In genomic region chr17:37299257-37299985, GRCh38 we compare ENCODE assay signal across 10 cellular contexts.
DNase-seq lines count a peak whose midpoint lies in the region; ATAC-seq and TF ChIP-seq lines count a peak whose summit lies in the region.
"Had no signal": no experiment of that assay in that cellular context is flagged by ENCODE, and none has a peak within 500 bp of the region (broad histone marks: within the 10 kb centered on the region; RNA-seq: fewer than 3 reads in every experiment).

No MANE protein-coding gene starts in this region.

- peak overlapping the region; percentile 84 for H3K27ac Mint-ChIP-seq in endodermal cell
- peak overlapping the region; percentile 98 for H3K27ac Mint-ChIP-seq in nephron progenitor cell

- H3K4me1 Mint-ChIP-seq in endodermal cell (peaks cover 35% of the 10 kb centered on the region), nephron progenitor cell (peaks cover 44% of the 10 kb centered on the region)

- H3K4me3 ChIP-seq in endodermal cell (ENCODE audit: low read length): peak overlapping the region; percentile 2

- no peaks in the 10 kb centered on the region for H3K27me3 ChIP-seq in endodermal cell (ENCODE audit: control insufficient read depth, insufficient read depth, low read length, poor library complexity, severe bottlenecking)
- H3K27me3 ChIP-seq: foreskin keratinocyte had no signal

- H3K27ac ChIP-seq in C4-2B (peak overlapping the region; percentile 68; the same call in 1 of the 2 replicates), endodermal cell (ENCODE audit: low read depth, low read length) (peak overlapping the region; percentile 39)
- H3K27ac ChIP-seq: foreskin keratinocyte had no signal

- no peaks in the 10 kb centered on the region for H3K36me3 ChIP-seq in endodermal cell (ENCODE audit: control insufficient read depth, insufficient read depth, low read length)

- peaks cover 8% of the 10 kb centered on the region for H3K36me3 Mint-ChIP-seq in endodermal cell (ENCODE audit: low read depth)
- peaks cover 6% of the 10 kb centered on the region for H3K36me3 Mint-ChIP-seq in nephron progenitor cell (ENCODE audit: low read depth)

- peak overlapping the region; percentile 0 for H3K9ac ChIP-seq in endodermal cell (ENCODE audit: extremely low read depth, low read length, poor library complexity, severe bottlenecking)

- H3K9me3 Mint-ChIP-seq in endodermal cell: no peaks in the 10 kb centered on the region
- no peaks in the 10 kb centered on the region for H3K9me3 Mint-ChIP-seq in nephron progenitor cell

- ATAC-seq in HG03135 (IDR thresholded peaks at IDR 0.05; ENCODE audit: unreplicated experiment): no peak
- no peak for ATAC-seq in HG03025 (IDR thresholded peaks at IDR 0.05; ENCODE audit: low FRiP score, unreplicated experiment)
- no peak for ATAC-seq in GM19035 (IDR thresholded peaks at IDR 0.05; ENCODE audit: unreplicated experiment)

- H3K9me3 ChIP-seq in endodermal cell (ENCODE audit: control insufficient read depth, low read length): no peaks in the 10 kb centered on the region

- DNase-seq in NCI-H1930 (lab: John Stamatoyannopoulos, UW): peak; percentile 47 to 48
- DNase-seq in endodermal cell: peak; percentile 61
- no peak for DNase-seq in nephron progenitor cell
- no peak for DNase-seq in NCI-H1694 treated with DMSO at 0.1 percent for 48 hours (lab: John Stamatoyannopoulos, UW)
- DNase-seq: activated T-cell treated with anti-CD3 and anti-CD28 coated beads, Interleukin-2, amount 50 U/mL, for 48 hours had no signal

- TF ChIP-seq CTCF in C4-2B (conservative IDR thresholded peaks at IDR 0.05) (no peak; the same call in 1 of the 2 replicates), endodermal cell (conservative IDR thresholded peaks at IDR 0.05) (peak; percentile 13), nephron progenitor cell (IDR thresholded peaks at IDR 0.05) (no peak)

- H3K4me3 Mint-ChIP-seq in endodermal cell (peak overlapping the region; percentile 7), nephron progenitor cell (peak overlapping the region; percentile 67)

- WGBS in endodermal cell (ENCODE audit: insufficient coverage in 1 of 2, insufficient read length in 1 of 2), 2 experiments: 56 to 93% methylated on average over 2 to 7 of the region's 7 CpGs

- no peaks in the 10 kb centered on the region for H3K27me3 Mint-ChIP-seq in endodermal cell (ENCODE audit: insufficient read depth)
- no peaks in the 10 kb centered on the region for H3K27me3 Mint-ChIP-seq in nephron progenitor cell (ENCODE audit: low read depth, poor library complexity)

- H3K4me1 ChIP-seq in endodermal cell (ENCODE audit: control insufficient read depth, insufficient read depth, low read length): peaks cover 8% of the 10 kb centered on the region

Comparison
In these comparisons a context has a peak if more than half of its experiments do, and no peak if none do; other contexts are left out.
1. DNase-seq: peak in NCI-H1930 (2 of 2) and endodermal cell (single experiment); none in nephron progenitor cell (single experiment) and NCI-H1694 treated with DMSO at 0.1 percent for 48 hours (single experiment).